ENCODE assay signal across 1 cellular context in the genomic region with DNA sequence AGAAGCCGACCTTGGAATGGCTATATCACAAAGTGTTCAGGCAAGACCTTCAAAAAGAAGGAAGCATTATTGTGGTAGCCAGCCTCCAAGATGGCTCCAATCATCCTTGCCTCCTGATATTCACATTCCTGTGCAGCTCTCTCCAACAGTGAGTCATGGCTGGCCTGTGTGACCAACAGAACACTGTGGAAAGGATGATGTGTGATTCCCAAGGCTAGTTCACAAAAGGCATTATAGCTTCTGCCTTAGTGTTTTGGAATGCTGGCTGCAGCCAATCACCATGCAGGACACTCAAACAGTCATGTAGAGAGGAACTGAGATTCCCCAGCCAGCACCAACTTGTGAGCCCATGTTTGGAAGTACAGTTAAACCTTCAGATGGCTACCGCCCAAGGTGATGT.
A peak's percentile ranks its signal among the peaks of the same experiment; 100 is the strongest.
TF ChIP-seq lines count a peak whose summit lies in the region.

No MANE protein-coding gene starts in this region.

TF ChIP-seq in SK-N-SH, 30 proteins besides CTCF, POLR2A, EP300 and RAD21 (continued from another document):
- no peak for TF ChIP-seq MXI1 (IDR thresholded peaks at IDR 0.05; ENCODE audit: low read depth, low read length)
- no peak for TF ChIP-seq RCOR1 (IDR thresholded peaks at IDR 0.05; ENCODE audit: low read length)
- TF ChIP-seq NRF1 (IDR thresholded peaks at IDR 0.05; ENCODE audit: low read depth, low read length) = no peak
- TF ChIP-seq, protein P1, sequence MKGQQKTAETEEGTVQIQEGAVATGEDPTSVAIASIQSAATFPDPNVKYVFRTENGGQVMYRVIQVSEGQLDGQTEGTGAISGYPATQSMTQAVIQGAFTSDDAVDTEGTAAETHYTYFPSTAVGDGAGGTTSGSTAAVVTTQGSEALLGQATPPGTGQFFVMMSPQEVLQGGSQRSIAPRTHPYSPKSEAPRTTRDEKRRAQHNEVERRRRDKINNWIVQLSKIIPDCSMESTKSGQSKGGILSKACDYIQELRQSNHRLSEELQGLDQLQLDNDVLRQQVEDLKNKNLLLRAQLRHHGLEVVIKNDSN (IDR thresholded peaks at IDR 0.05; ENCODE audit: borderline replicate concordance, low read depth) = peak; percentile 22; the same call in 1 of the 2 replicates
- peak; percentile 98 for TF ChIP-seq FOSL2 (IDR thresholded peaks at IDR 0.05; ENCODE audit: borderline replicate concordance, low read depth)
- peak; percentile 77; the same call in 1 of the 2 replicates for TF ChIP-seq FOXM1 (IDR thresholded peaks at IDR 0.05; ENCODE audit: low read depth)
- no peak for TF ChIP-seq TAF1 (IDR thresholded peaks at IDR 0.05; ENCODE audit: borderline replicate concordance, low read depth, low read length)
- TF ChIP-seq, protein P2, sequence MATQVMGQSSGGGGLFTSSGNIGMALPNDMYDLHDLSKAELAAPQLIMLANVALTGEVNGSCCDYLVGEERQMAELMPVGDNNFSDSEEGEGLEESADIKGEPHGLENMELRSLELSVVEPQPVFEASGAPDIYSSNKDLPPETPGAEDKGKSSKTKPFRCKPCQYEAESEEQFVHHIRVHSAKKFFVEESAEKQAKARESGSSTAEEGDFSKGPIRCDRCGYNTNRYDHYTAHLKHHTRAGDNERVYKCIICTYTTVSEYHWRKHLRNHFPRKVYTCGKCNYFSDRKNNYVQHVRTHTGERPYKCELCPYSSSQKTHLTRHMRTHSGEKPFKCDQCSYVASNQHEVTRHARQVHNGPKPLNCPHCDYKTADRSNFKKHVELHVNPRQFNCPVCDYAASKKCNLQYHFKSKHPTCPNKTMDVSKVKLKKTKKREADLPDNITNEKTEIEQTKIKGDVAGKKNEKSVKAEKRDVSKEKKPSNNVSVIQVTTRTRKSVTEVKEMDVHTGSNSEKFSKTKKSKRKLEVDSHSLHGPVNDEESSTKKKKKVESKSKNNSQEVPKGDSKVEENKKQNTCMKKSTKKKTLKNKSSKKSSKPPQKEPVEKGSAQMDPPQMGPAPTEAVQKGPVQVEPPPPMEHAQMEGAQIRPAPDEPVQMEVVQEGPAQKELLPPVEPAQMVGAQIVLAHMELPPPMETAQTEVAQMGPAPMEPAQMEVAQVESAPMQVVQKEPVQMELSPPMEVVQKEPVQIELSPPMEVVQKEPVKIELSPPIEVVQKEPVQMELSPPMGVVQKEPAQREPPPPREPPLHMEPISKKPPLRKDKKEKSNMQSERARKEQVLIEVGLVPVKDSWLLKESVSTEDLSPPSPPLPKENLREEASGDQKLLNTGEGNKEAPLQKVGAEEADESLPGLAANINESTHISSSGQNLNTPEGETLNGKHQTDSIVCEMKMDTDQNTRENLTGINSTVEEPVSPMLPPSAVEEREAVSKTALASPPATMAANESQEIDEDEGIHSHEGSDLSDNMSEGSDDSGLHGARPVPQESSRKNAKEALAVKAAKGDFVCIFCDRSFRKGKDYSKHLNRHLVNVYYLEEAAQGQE (IDR thresholded peaks at IDR 0.05; ENCODE audit: low read depth, low read length) = no peak
- TF ChIP-seq RFX5 (IDR thresholded peaks at IDR 0.05; ENCODE audit: low read length) = no peak
- no peak for TF ChIP-seq SMC3 (IDR thresholded peaks at IDR 0.05; ENCODE audit: low read depth, low read length)
- TF ChIP-seq, protein P3, sequence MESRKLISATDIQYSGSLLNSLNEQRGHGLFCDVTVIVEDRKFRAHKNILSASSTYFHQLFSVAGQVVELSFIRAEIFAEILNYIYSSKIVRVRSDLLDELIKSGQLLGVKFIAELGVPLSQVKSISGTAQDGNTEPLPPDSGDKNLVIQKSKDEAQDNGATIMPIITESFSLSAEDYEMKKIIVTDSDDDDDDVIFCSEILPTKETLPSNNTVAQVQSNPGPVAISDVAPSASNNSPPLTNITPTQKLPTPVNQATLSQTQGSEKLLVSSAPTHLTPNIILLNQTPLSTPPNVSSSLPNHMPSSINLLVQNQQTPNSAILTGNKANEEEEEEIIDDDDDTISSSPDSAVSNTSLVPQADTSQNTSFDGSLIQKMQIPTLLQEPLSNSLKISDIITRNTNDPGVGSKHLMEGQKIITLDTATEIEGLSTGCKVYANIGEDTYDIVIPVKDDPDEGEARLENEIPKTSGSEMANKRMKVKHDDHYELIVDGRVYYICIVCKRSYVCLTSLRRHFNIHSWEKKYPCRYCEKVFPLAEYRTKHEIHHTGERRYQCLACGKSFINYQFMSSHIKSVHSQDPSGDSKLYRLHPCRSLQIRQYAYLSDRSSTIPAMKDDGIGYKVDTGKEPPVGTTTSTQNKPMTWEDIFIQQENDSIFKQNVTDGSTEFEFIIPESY (IDR thresholded peaks at IDR 0.05; ENCODE audit: borderline replicate concordance, low read depth) = no peak; the same call in 1 of the 2 replicates
